Comparison of ENCODE assay signal across 19 cellular contexts in the genomic region with DNA sequence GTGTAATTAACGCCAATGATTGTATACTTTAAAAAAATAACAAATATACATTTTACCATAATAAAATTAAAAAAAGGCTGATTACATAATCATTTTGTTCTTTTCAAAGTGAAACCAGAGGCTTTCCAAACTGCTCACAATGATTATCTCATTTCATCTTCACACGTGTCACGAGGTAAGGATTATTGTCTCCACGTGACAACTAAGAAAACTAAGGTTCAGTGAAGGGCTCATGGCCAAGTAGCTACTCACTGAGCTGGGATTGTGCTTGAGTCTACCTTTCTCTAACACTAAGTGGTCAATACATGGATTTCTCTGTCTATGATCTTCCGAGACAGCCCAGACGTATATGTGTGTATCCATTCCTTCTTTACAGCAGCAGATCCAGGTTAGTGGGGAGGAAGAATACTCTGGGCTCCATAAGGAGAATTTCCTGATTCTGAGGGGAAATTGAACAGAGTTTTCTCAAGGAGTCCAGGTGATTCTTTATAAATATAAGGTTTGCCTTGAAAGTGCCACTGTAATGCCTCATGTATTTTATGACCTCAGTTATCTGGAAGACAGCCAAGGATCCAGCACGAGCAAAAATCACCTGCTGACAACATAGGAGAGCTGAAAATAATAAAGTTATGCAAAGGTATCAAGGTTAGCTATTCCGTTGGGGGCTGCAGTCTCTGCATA. TPM values are rescaled to one million over a fixed set of nuclear protein-coding genes. Genes with fewer than 3 reads are reported as not detected.
DNase-seq lines count a peak whose midpoint lies in the region; ATAC-seq, FAIRE-seq and TF ChIP-seq lines count a peak whose summit lies in the region.
"Had no signal": no experiment of that assay in that cellular context is flagged by ENCODE, and none has a peak within 500 bp of the region (broad histone marks: within the 10 kb centered on the region; RNA-seq: fewer than 3 reads in every experiment).

No MANE protein-coding gene starts in this region.

- no peaks in the 10 kb centered on the region for H3K9me3 ChIP-seq in breast epithelium
- H3K9me3 ChIP-seq: gastroesophageal sphincter, MG63, Peyer's patch, right lobe of liver had no signal

- POLR2A ChIA-PET in MCF 10A (lab: Yijun Ruan, JAX) = interaction anchor here (0.6 to 9.3 kb wide), 14 partner anchors 8 to 1128 kb away, joined by 3 to 205 read pairs (median 4); a partner anchor contains a TSS

- peak overlapping the region; percentile 49 for H3K4me3 Mint-ChIP-seq in MCF 10A (ENCODE audit: unreplicated experiment)
- no peak overlapping the region for H3K4me3 Mint-ChIP-seq in activated naive CD8-positive, alpha-beta T cell treated with anti-CD3 and anti-CD28 coated beads, Interleukin-2, amount 50 U/mL, for 24 hours
- H3K4me3 Mint-ChIP-seq: neural progenitor cell had no signal

- DNase-seq in MCF 10A (ENCODE audit: unreplicated experiment) (peak; percentile 73), breast epithelium (ENCODE audit: low spot score in 2 of 2) (no peak), NCI-H526 (lab: John Stamatoyannopoulos, UW) (peak; percentile 12 to 20), foreskin keratinocyte (peak in 1 of 2 donors; percentile 79), urothelium cell line (ENCODE audit: low spot score) (peak; percentile 35)
- no peak for DNase-seq in activated naive CD8-positive, alpha-beta T cell treated with anti-CD3 and anti-CD28 coated beads, Interleukin-2, amount 50 U/mL, for 24 hours
- DNase-seq: amniotic stem cell; mesenchymal stem cell; MG63; NCI-H446 treated with DMSO at 0.1 percent for 48 hours; Peyer's patch; right lobe of liver; stimulated activated CD4-positive, alpha-beta T cell treated with anti-CD3 and anti-CD28 coated beads, Interleukin-1b, Interleukin-23, amount 100 ng/mL, for 48 hours had no signal

- H3K9me3 Mint-ChIP-seq in MCF 10A (ENCODE audit: unreplicated experiment) = no peaks in the 10 kb centered on the region
- no peaks in the 10 kb centered on the region for H3K9me3 Mint-ChIP-seq in activated naive CD8-positive, alpha-beta T cell treated with anti-CD3 and anti-CD28 coated beads, Interleukin-2, amount 50 U/mL, for 24 hours
- H3K9me3 Mint-ChIP-seq: activated T-helper 2 cell treated with anti-CD3 and anti-CD28 coated beads, Interferon-gamma antibody, Interleukin-2, Interleukin-4, amounts not matched to agents 10 μg/mL and 5 μg/mL and 100 μg/mL, durations not matched to agents 14 hours and 24 hours and 36 hours; neural progenitor cell had no signal

- peak overlapping the region; percentile 39 for H3K27ac Mint-ChIP-seq in MCF 10A (ENCODE audit: low read depth, unreplicated experiment)
- H3K27ac Mint-ChIP-seq in activated naive CD8-positive, alpha-beta T cell treated with anti-CD3 and anti-CD28 coated beads, Interleukin-2, amount 50 U/mL, for 24 hours = no peak overlapping the region
- H3K27ac Mint-ChIP-seq: activated T-helper 2 cell treated with anti-CD3 and anti-CD28 coated beads, Interferon-gamma antibody, Interleukin-2, Interleukin-4, amounts not matched to agents 10 μg/mL and 5 μg/mL and 100 μg/mL, durations not matched to agents 14 hours and 24 hours and 36 hours; neural progenitor cell had no signal

- CTCF ChIA-PET in MCF 10A (lab: Yijun Ruan, JAX) = interaction anchor here (0.6 to 2.3 kb wide), 8 partner anchors 8 to 129 kb away, joined by 3 to 13 read pairs (median 3); no protein-coding TSS in a partner anchor

- BruUV-seq in MCF 10A (replicated peaks; lab: Mats Ljungman, UMichigan) = TSS peak; percentile 28

- H3K27ac ChIP-seq in breast epithelium (no peak overlapping the region), foreskin keratinocyte (peak overlapping the region; percentile 53)
- H3K27ac ChIP-seq: gastroesophageal sphincter, neural progenitor cell, Peyer's patch, right lobe of liver had no signal

- intact Hi-C loops in MCF 10A (cut with micrococcal nuclease) (no loop called here), breast epithelium (cut with DNase I; ENCODE audit: low total_unique reads) (no loop called here)

- no peak for TF ChIP-seq POLR2A in breast epithelium (IDR thresholded peaks at IDR 0.05)

- H3K27me3 ChIP-seq in breast epithelium (no peaks in the 10 kb centered on the region), foreskin keratinocyte (no peaks in the 10 kb centered on the region)
- H3K27me3 ChIP-seq: gastroesophageal sphincter, MG63, neural progenitor cell, Peyer's patch, right lobe of liver had no signal

- H3K36me3 ChIP-seq in breast epithelium = no peaks in the 10 kb centered on the region
- H3K36me3 ChIP-seq: gastroesophageal sphincter, MG63, neural progenitor cell, Peyer's patch, right lobe of liver had no signal

- no peaks in the 10 kb centered on the region for H3K27me3 Mint-ChIP-seq in MCF 10A (ENCODE audit: insufficient read depth, unreplicated experiment)
- H3K27me3 Mint-ChIP-seq in activated naive CD8-positive, alpha-beta T cell treated with anti-CD3 and anti-CD28 coated beads, Interleukin-2, amount 50 U/mL, for 24 hours = peaks cover 9% of the 10 kb centered on the region

- ATAC-seq in foreskin keratinocyte = peak; percentile 12
- no peak for ATAC-seq in HG02678 (IDR thresholded peaks at IDR 0.05; ENCODE audit: unreplicated experiment)
- ATAC-seq in HG03521 (IDR thresholded peaks at IDR 0.05; ENCODE audit: unreplicated experiment) = no peak
- no peak for ATAC-seq in activated naive CD8-positive, alpha-beta T cell treated with anti-CD3 and anti-CD28 coated beads, Interleukin-2, amount 50 U/mL, for 24 hours
- ATAC-seq: gastroesophageal sphincter had no signal

- no peak for FAIRE-seq in urothelium cell line (lab: Jason Lieb, UNC)
- FAIRE-seq: endothelial cell of umbilical vein had no signal

- H3K4me1 Mint-ChIP-seq in MCF 10A (ENCODE audit: insufficient read depth, unreplicated experiment) = peaks cover 27% of the 10 kb centered on the region
- H3K4me1 Mint-ChIP-seq in activated naive CD8-positive, alpha-beta T cell treated with anti-CD3 and anti-CD28 coated beads, Interleukin-2, amount 50 U/mL, for 24 hours = peaks cover 3% of the 10 kb centered on the region
- H3K4me1 Mint-ChIP-seq: neural progenitor cell had no signal

- no peak overlapping the region for H3K4me3 ChIP-seq in breast epithelium
- H3K4me3 ChIP-seq: gastroesophageal sphincter, MG63, neural progenitor cell, Peyer's patch, right lobe of liver had no signal

- H3K36me3 Mint-ChIP-seq in MCF 10A (ENCODE audit: insufficient read depth, unreplicated experiment) = peaks cover 8% of the 10 kb centered on the region
- H3K36me3 Mint-ChIP-seq in activated naive CD8-positive, alpha-beta T cell treated with anti-CD3 and anti-CD28 coated beads, Interleukin-2, amount 50 U/mL, for 24 hours (ENCODE audit: low read depth) = no peaks in the 10 kb centered on the region
- H3K36me3 Mint-ChIP-seq: neural progenitor cell had no signal

- TF ChIP-seq CTCF in MCF 10A (IDR thresholded peaks at IDR 0.05; ENCODE audit: unreplicated experiment) (no peak), breast epithelium (IDR thresholded peaks at IDR 0.05) (no peak), foreskin keratinocyte (conservative IDR thresholded peaks at IDR 0.05) (no peak)

- no peaks in the 10 kb centered on the region for H3K4me1 ChIP-seq in breast epithelium
- peaks cover 30% of the 10 kb centered on the region for H3K4me1 ChIP-seq in foreskin keratinocyte
- H3K4me1 ChIP-seq: gastroesophageal sphincter, neural progenitor cell, right lobe of liver had no signal

RNA-seq across cellular contexts. Expression of a gene that starts 25.6 kb away (rescaled TPM):
- total RNA-seq in MCF 10A (2022) (183 and 203 TPM in 2 replicates), breast epithelium (100 to 1,000 TPM in 1 of 3 donors, 10 to 100 TPM in 2; 50.9 to 115 (median 74.4) TPM), foreskin keratinocyte (137 and 164 TPM in 2 replicates)
- 88.2 and 89.2 TPM in 2 replicates for polyA plus RNA-seq in foreskin keratinocyte

Comparison
In these comparisons a context has a peak if more than half of its experiments do, and no peak if none do; other contexts are left out.
1. DNase-seq: peak in MCF 10A (single experiment), NCI-H526 (2 of 2) and urothelium cell line (single experiment); none in breast epithelium (0 of 2) and activated naive CD8-positive, alpha-beta T cell treated with anti-CD3 and anti-CD28 coated beads, Interleukin-2, amount 50 U/mL, for 24 hours (single experiment).